Comparison of ENCODE assay signal across 8 cellular contexts in genomic region chr15:43776101-43776717, GRCh38. TPM values are rescaled to one million over a fixed set of nuclear protein-coding genes. Genes with fewer than 3 reads are reported as not detected.
DNase-seq lines count a peak whose midpoint lies in the region; ATAC-seq, FAIRE-seq and TF ChIP-seq lines count a peak whose summit lies in the region.

No MANE protein-coding gene starts in this region.

- TF ChIP-seq CTCF in 22Rv1 (IDR thresholded peaks at IDR 0.05) = no peak
- TF ChIP-seq CTCF in OCI-LY7 (conservative IDR thresholded peaks at IDR 0.05; ENCODE audit: low read length) = no peak
- no peak for TF ChIP-seq CTCF in dorsolateral prefrontal cortex (IDR thresholded peaks at IDR 0.05 in 54 of 56, conservative IDR thresholded peaks at IDR 0.05 in 2 of 56; ENCODE audit: low read depth in 1 of 56, partially characterized antibody in 56 of 56)

- no peaks in the 10 kb centered on the region for H3K9me2 ChIP-seq in OCI-LY7 (ENCODE audit: insufficient read depth, low read length)

- peak; percentile 70 for ATAC-seq in GM18511 (IDR thresholded peaks at IDR 0.05; ENCODE audit: unreplicated experiment)
- peak; percentile 57 for ATAC-seq in HG02885 (IDR thresholded peaks at IDR 0.05; ENCODE audit: poor library complexity, unreplicated experiment)

- BruUV-seq in OCI-LY7 (replicated peaks; lab: Mats Ljungman, UMichigan) = no TSS peak

- H3K36me3 ChIP-seq in OCI-LY7 (ENCODE audit: insufficient read depth, low read length) (peaks cover 52% of the 10 kb centered on the region), muscle layer of colon (ENCODE audit: insufficient read depth, low read length) (peaks cover 20% of the 10 kb centered on the region)

- peak overlapping the region; percentile 92 for H3K27ac ChIP-seq in 22Rv1
- H3K27ac ChIP-seq in OCI-LY7 (ENCODE audit: low read depth, low read length, poor library complexity, severe bottlenecking) = peak overlapping the region; percentile 91
- H3K27ac ChIP-seq in dorsolateral prefrontal cortex = peak overlapping the region in 57 of 59 donors; percentile 23 to 90 (median 81)
- peak overlapping the region; percentile 81 for H3K27ac ChIP-seq in muscle layer of colon (ENCODE audit: low read depth, low read length)

- H3K4me3 ChIP-seq in OCI-LY7 (ENCODE audit: low read depth, low read length, poor library complexity, severe bottlenecking) = peak overlapping the region; percentile 79
- peak overlapping the region; percentile 54 to 92 (median 71) for H3K4me3 ChIP-seq in dorsolateral prefrontal cortex
- peak overlapping the region; percentile 60 to 69 for H3K4me3 ChIP-seq in muscle layer of colon (ENCODE audit: low read depth in 1 of 2, low read length in 2 of 2)

- intact Hi-C loops in OCI-LY7 (cut with micrococcal nuclease; ENCODE audit: unreplicated experiment) (loop anchor here (1.0 to 2.0 kb wide), 2 partner anchors 27 to 52 kb away; no protein-coding TSS in a partner anchor), dorsolateral prefrontal cortex (cut with DNase I) (no loop called here)

- peak overlapping the region; percentile 85 for H3K4me2 ChIP-seq in OCI-LY7 (ENCODE audit: low read length)

- POLR2A ChIA-PET in OCI-LY7 (lab: Charles Lee) = interaction anchor here (0.5 to 7.0 kb wide), 12 partner anchors 13 to 991 kb away, joined by 4 to 98 read pairs (median 12); partner anchors contain the start of genes HYPK, PDIA3, SERF2 and SERINC4

- peaks cover 66% of the 10 kb centered on the region for H3K4me1 ChIP-seq in OCI-LY7 (ENCODE audit: insufficient read depth, low read length, poor library complexity, severe bottlenecking)
- peaks cover 7% of the 10 kb centered on the region for H3K4me1 ChIP-seq in muscle layer of colon (ENCODE audit: insufficient read depth, low read length)

- no peaks in the 10 kb centered on the region for H3K27me3 ChIP-seq in dorsolateral prefrontal cortex
- no peaks in the 10 kb centered on the region for H3K27me3 ChIP-seq in muscle layer of colon (ENCODE audit: control insufficient read depth in 1 of 2, insufficient read depth in 2 of 2, low read length in 2 of 2)

- H4K20me1 ChIP-seq in OCI-LY7 (ENCODE audit: insufficient read depth, low read length) = peaks cover 31% of the 10 kb centered on the region

- H2AFZ ChIP-seq in OCI-LY7 (ENCODE audit: low read length) = no peak overlapping the region

- H3K79me2 ChIP-seq in OCI-LY7 (ENCODE audit: insufficient read depth, low read depth, low read length) = peaks cover 57% of the 10 kb centered on the region

- DNase-seq in OCI-LY7 (ENCODE audit: low spot score) = peak; percentile 98
- DNase-seq in dorsolateral prefrontal cortex = peak in 1 of 10 donors; percentile 21
- DNase-seq in frontal cortex (ENCODE audit: low spot score in 2 of 2) = no peak
- DNase-seq in NCI-H226 = no peak

- CTCF ChIA-PET in OCI-LY7 (lab: Charles Lee; ENCODE audit: unreplicated experiment) = interaction anchor here (1.0 to 1.4 kb wide), 3 partner anchors 13 to 52 kb away, joined by 3 to 5 read pairs (median 3); no protein-coding TSS in a partner anchor

- FAIRE-seq in frontal cortex (lab: Jason Lieb, UNC) = no peak

- no peaks in the 10 kb centered on the region for H3K9me3 ChIP-seq in OCI-LY7 (ENCODE audit: low read length)
- no peaks in the 10 kb centered on the region for H3K9me3 ChIP-seq in muscle layer of colon (ENCODE audit: low read length)

- H3K9ac ChIP-seq in muscle layer of colon (ENCODE audit: low read length) = peak overlapping the region; percentile 21

RNA-seq across cellular contexts. Expression of gene ELL3, which starts 0.6 kb away (rescaled TPM):
- 296 and 306 TPM in 2 replicates for total RNA-seq in OCI-LY7 (2014; rRNA removed; shearing (Covaris generic))
- total RNA-seq in OCI-LY7 (2022) = 116 and 134 TPM in 2 replicates
- total RNA-seq in dorsolateral prefrontal cortex = 1 to 10 TPM in 111 of 120 experiments, under 1 TPM in 7, not detected in 2; 0.37 to 6.0 (median 2.3) TPM
- 1.2 TPM for total RNA-seq in frontal cortex

RNA-seq across cellular contexts. Expression of gene SERF2, which starts 15.9 kb away (rescaled TPM):
- total RNA-seq in OCI-LY7 (2014; rRNA removed; shearing (Covaris generic)) = 581 and 622 TPM in 2 replicates
- 1,328 and 1,370 TPM in 2 replicates for total RNA-seq in OCI-LY7 (2022)
- total RNA-seq in dorsolateral prefrontal cortex = 100 to 1,000 TPM; 187 to 396 (median 280) TPM
- total RNA-seq in frontal cortex = 53.0 TPM

RNA-seq across cellular contexts. Expression of gene SERINC4, which starts 23.8 kb away (rescaled TPM):
- total RNA-seq in OCI-LY7 (2014; rRNA removed; shearing (Covaris generic)) = 0.23 and 0.60 TPM in 2 replicates
- total RNA-seq in OCI-LY7 (2022) (1.1 and 1.9 TPM in 2 replicates), dorsolateral prefrontal cortex (1 to 10 TPM in 18 of 120 experiments, under 1 TPM in 89, not detected in 13; 0.16 to 2.1 (median 0.63) TPM), frontal cortex (0.41 TPM)

RNA-seq across cellular contexts. Expression of gene HYPK, which starts 24.2 kb away (rescaled TPM):
- total RNA-seq in OCI-LY7 (2014; rRNA removed; shearing (Covaris generic)) = 16.1 and 25.0 TPM in 2 replicates
- 48.9 and 53.6 TPM in 2 replicates for total RNA-seq in OCI-LY7 (2022)
- total RNA-seq in dorsolateral prefrontal cortex = 10 to 100 TPM in 116 of 120 experiments, 1 to 10 TPM in 4; 6.8 to 38.8 (median 17.4) TPM
- total RNA-seq in frontal cortex = 5.7 TPM

RNA-seq across cellular contexts. Expression of gene PDIA3, which starts 30.0 kb away (rescaled TPM):
- total RNA-seq in OCI-LY7 (2014; rRNA removed; shearing (Covaris generic)) = 79.1 and 82.1 TPM in 2 replicates
- total RNA-seq in OCI-LY7 (2022) = 243 and 293 TPM in 2 replicates
- total RNA-seq in dorsolateral prefrontal cortex = 100 to 1,000 TPM in 111 of 120 experiments, 10 to 100 TPM in 9; 74.6 to 209 (median 122) TPM
- 34.2 TPM for total RNA-seq in frontal cortex

Comparison
In these comparisons a context has a peak if more than half of its experiments do, and no peak if none do; other contexts are left out.
1. RNA of gene ELL3, which starts 0.6 kb away (total RNA-seq): 116 to 306 TPM in OCI-LY7; 0.37 to 6.0 TPM in dorsolateral prefrontal cortex and 1.2 TPM in frontal cortex (single experiment); every median in the first group is over 10 times any median in the second.
2. Peak in every context shown above with its lines, with median percentiles within 50 percentile points of each other: H3K27ac ChIP-seq and H3K4me3 ChIP-seq.